ENCODE assay signal across 1 cellular context in genomic region chr20:34047010-34047687, GRCh38.
A peak's percentile ranks its signal among the peaks of the same experiment; 100 is the strongest.
TF ChIP-seq lines count a peak whose summit lies in the region.

No MANE protein-coding gene starts in this region.

TF ChIP-seq in IMR-90, 13 proteins besides CTCF, POLR2A, EP300 and RAD21 (continued from another document):
- TF ChIP-seq ELK1 (IDR thresholded peaks at IDR 0.05; ENCODE audit: borderline replicate concordance, low read depth, low read length) (no peak), MAFK (IDR thresholded peaks at IDR 0.05; ENCODE audit: low read depth, low read length) (0 out of 2 replicates have a peak, but pooled peaks have one; percentile 19), FOS (IDR thresholded peaks at IDR 0.05; ENCODE audit: low read depth, low read length) (no peak)
